ENCODE assay signal across 25 cellular contexts in the genomic region with DNA sequence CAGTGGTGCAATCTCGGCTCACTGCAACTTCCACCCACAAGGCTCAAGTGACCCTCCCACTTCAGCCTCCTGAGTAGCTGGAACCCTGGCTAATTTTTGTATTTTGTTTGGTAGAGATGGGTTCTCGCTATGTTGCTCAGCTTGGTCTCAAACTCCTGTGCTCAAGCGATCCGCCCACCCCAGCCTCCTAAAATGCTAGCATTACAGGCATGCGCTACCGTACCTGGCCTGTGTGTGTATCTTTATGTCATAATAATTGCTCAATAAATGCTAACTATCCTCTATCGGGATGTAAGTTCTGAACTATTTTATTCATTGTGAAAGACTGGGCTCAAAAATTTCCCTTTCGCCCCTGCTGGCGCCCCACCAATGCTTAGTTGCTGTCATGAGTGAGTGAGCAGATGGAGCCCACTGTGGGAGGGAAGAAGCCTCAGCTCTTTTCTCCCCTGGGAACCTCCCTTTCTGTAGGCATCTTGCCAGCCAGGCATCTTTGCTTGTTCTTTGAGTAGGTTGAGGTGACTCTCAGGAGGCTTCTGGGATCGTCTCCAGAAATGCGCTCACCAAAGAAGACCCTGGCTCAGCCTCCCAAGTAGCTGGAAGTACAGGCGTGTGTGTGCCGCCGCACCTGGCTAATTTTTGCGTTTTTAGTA.
DNase-seq lines count a peak whose midpoint lies in the region; ATAC-seq and TF ChIP-seq lines count a peak whose summit lies in the region.
"Had no signal": no experiment of that assay in that cellular context is flagged by ENCODE, and none has a peak within 500 bp of the region (broad histone marks: within the 10 kb centered on the region; RNA-seq: fewer than 3 reads in every experiment).

No MANE protein-coding gene starts in this region.

- ATAC-seq in GM19023 (IDR thresholded peaks at IDR 0.05; ENCODE audit: unreplicated experiment): no peak
- ATAC-seq: activated T-helper 17 cell treated with anti-CD3 and anti-CD28 coated beads, Interleukin-2, amount 50 U/mL, for 72 hours; GM12878; heart right ventricle; naive thymus-derived CD4-positive, alpha-beta T cell; PC-3 had no signal

- H3K27ac ChIP-seq in BLaER1 treated with 17β-estradiol and CSF1 and Interleukin-3, amounts not matched to agents 10 nM and 100 nM: no peak overlapping the region
- H3K27ac ChIP-seq in neutrophil: peak overlapping the region; percentile 61
- H3K27ac ChIP-seq: heart right ventricle, transverse colon had no signal

- no peak overlapping the region for H3K4me3 ChIP-seq in BLaER1 treated with 17β-estradiol and CSF1 and Interleukin-3, amounts not matched to agents 10 nM and 100 nM
- H3K4me3 ChIP-seq in neutrophil (ENCODE audit: low read depth in 1 of 2, low read length in 1 of 2): peak overlapping the region; percentile 4 to 12
- H3K4me3 ChIP-seq: GM12878, heart right ventricle, transverse colon had no signal

- peaks cover 10 to 41% (median 23%) of the 10 kb centered on the region in 11 experiments; a peak in 20 of 22 replicates for H4K20me1 ChIP-seq in BLaER1 treated with 17β-estradiol and CSF1 and Interleukin-3, amounts not matched to agents 10 nM and 100 nM

- peaks cover 0 to 9% (median 0%) of the 10 kb centered on the region in 11 experiments; a peak in 1 of 22 replicates for H3K36me3 ChIP-seq in BLaER1 treated with 17β-estradiol and CSF1 and Interleukin-3, amounts not matched to agents 10 nM and 100 nM
- H3K36me3 ChIP-seq in neutrophil: no peaks in the 10 kb centered on the region
- H3K36me3 ChIP-seq: heart right ventricle, transverse colon had no signal

- no peak for TF ChIP-seq CTCF in neutrophil (IDR thresholded peaks at IDR 0.05)

- peak; percentile 54 for DNase-seq in DMS79 (lab: John Stamatoyannopoulos, UW)
- DNase-seq in NCI-H69 (lab: John Stamatoyannopoulos, UW): peak; percentile 61
- no peak for DNase-seq in NCI-H2081 (lab: John Stamatoyannopoulos, UW)
- DNase-seq in iPS-NIHi11 (ENCODE audit: low spot score): no peak
- DNase-seq: activated CD4-positive, alpha-beta memory T cell treated with anti-CD3 and anti-CD28 coated beads for 36 hours; activated CD4-positive, CD25-positive, alpha-beta regulatory T cell treated with anti-CD3 and anti-CD28 coated beads, Interleukin-2, amount 50 U/mL, for 72 hours; amniotic stem cell; cerebellar nuclear complex; H7; heart right ventricle; Kasumi-1; kidney; midbrain; naive thymus-derived CD4-positive, alpha-beta T cell; NCI-H1417 treated with DMSO at 0.1 percent for 48 hours; NCI-H2081 treated with DMSO at 0.1 percent for 48 hours; PC-3; SK-N-SH; stimulated activated CD4-positive, alpha-beta T cell treated with anti-CD3 and anti-CD28 coated beads, Interleukin-4, amount 100 ng/mL, for 1 hour; transverse colon had no signal

- H3K27me3 ChIP-seq in BLaER1 treated with 17β-estradiol and CSF1 and Interleukin-3, amounts not matched to agents 10 nM and 100 nM: no peaks in the 10 kb centered on the region
- no peaks in the 10 kb centered on the region for H3K27me3 ChIP-seq in neutrophil
- H3K27me3 ChIP-seq: transverse colon had no signal

- peaks cover 15 to 45% (median 38%) of the 10 kb centered on the region in 10 experiments for H3K4me1 ChIP-seq in BLaER1 treated with 17β-estradiol and CSF1 and Interleukin-3, amounts not matched to agents 10 nM and 100 nM
- H3K4me1 ChIP-seq in neutrophil (ENCODE audit: control insufficient read depth in 1 of 2, insufficient read depth in 1 of 2, low read depth in 1 of 2, low read length in 1 of 2): peaks cover 34 to 36% of the 10 kb centered on the region in 2 experiments

- H3K9me3 ChIP-seq in BLaER1 treated with 17β-estradiol and CSF1 and Interleukin-3, amounts not matched to agents 10 nM and 100 nM (replicated peaks in 1 of 11): peaks cover 12 to 22% (median 19%) of the 10 kb centered on the region in 11 experiments
- no peaks in the 10 kb centered on the region for H3K9me3 ChIP-seq in neutrophil
- H3K9me3 ChIP-seq: SK-N-SH, transverse colon had no signal

- H3K4me2 ChIP-seq in BLaER1 treated with 17β-estradiol and CSF1 and Interleukin-3, amounts not matched to agents 10 nM and 100 nM: peak overlapping the region in 10 of 11 experiments; percentile 23 to 89 (median 76); a peak in 18 of 22 replicates
- H3K4me2 ChIP-seq: SK-N-SH had no signal

- no peak overlapping the region for H3K9ac ChIP-seq in BLaER1 treated with 17β-estradiol and CSF1 and Interleukin-3, amounts not matched to agents 10 nM and 100 nM
- H3K9ac ChIP-seq: SK-N-SH had no signal

Comparison
In these comparisons a context has a peak if more than half of its experiments do, and no peak if none do; other contexts are left out.
1. H3K4me3 ChIP-seq: peak in neutrophil (2 of 2); none in BLaER1 treated with 17β-estradiol and CSF1 and Interleukin-3, amounts not matched to agents 10 nM and 100 nM (0 of 10).
2. DNase-seq: peak in DMS79 (single experiment) and NCI-H69 (single experiment); none in NCI-H2081 (0 of 2) and iPS-NIHi11 (single experiment).